Comparison of ENCODE assay signal across 29 cellular contexts in genomic region chr1:81023187-81023724, GRCh38.
"Had no signal": no experiment of that assay in that cellular context is flagged by ENCODE, and none has a peak within 500 bp of the region (broad histone marks: within the 10 kb centered on the region; RNA-seq: fewer than 3 reads in every experiment).

No MANE protein-coding gene starts in this region.

- ATAC-seq: left cardiac atrium; left lung; naive thymus-derived CD4-positive, alpha-beta T cell; psoas muscle; right lobe of liver; stimulated activated naive CD8-positive, alpha-beta T cell treated with anti-CD3 and anti-CD28 coated beads, Interleukin-15, amount 100 ng/mL, for 72 hours; upper lobe of right lung had no signal

- H3K27ac ChIP-seq: coronary artery, esophagus squamous epithelium, left lung, ovary, psoas muscle, right lobe of liver, suprapubic skin, transverse colon, upper lobe of right lung, vagina had no signal

- DNase-seq: dermis blood vessel endothelial cell; effector memory CD4-positive, alpha-beta T cell; erythroblast; esophagus squamous epithelium; head of caudate nucleus; kidney; left cardiac atrium; left lung; mesenchymal stem cell; midbrain; naive thymus-derived CD4-positive, alpha-beta T cell; occipital lobe; ovary; posterior cingulate gyrus; psoas muscle; right lobe of liver; small intestine; stimulated activated CD4-positive, alpha-beta T cell treated with anti-CD3 and anti-CD28 coated beads, Interleukin-15, amount 100 ng/mL, for 24 hours; stimulated activated CD4-positive, alpha-beta T cell treated with anti-CD3 and anti-CD28 coated beads, Interleukin-4, amount 100 ng/mL, for 1 hour; stimulated activated CD8-positive, alpha-beta memory T cell treated with anti-CD3 and anti-CD28 coated beads, Interleukin-4, amount 100 ng/mL, for 48 hours; stimulated activated naive CD4-positive, alpha-beta T cell; stimulated activated naive CD8-positive, alpha-beta T cell treated with anti-CD3 and anti-CD28 coated beads, Interleukin-15, amount 100 ng/mL, for 72 hours; transverse colon; upper lobe of right lung had no signal

- H3K27ac Mint-ChIP-seq: naive thymus-derived CD4-positive, alpha-beta T cell; nephron; stimulated activated naive CD8-positive, alpha-beta T cell treated with anti-CD3 and anti-CD28 coated beads, Interleukin-15, amount 100 ng/mL, for 72 hours had no signal

- H3K36me3 ChIP-seq: esophagus squamous epithelium, left lung, ovary, right lobe of liver, suprapubic skin, transverse colon, upper lobe of right lung, vagina had no signal

- H3K9me3 Mint-ChIP-seq: nephron had no signal

- H3K36me3 Mint-ChIP-seq: naive thymus-derived CD4-positive, alpha-beta T cell had no signal

- FAIRE-seq: frontal cortex, kidney, small intestine had no signal

- H3K4me1 ChIP-seq: esophagus squamous epithelium, left lung, psoas muscle, right lobe of liver, suprapubic skin, transverse colon, upper lobe of right lung, vagina had no signal

- H3K4me1 Mint-ChIP-seq: nephron; stimulated activated naive CD8-positive, alpha-beta T cell treated with anti-CD3 and anti-CD28 coated beads, Interleukin-15, amount 100 ng/mL, for 72 hours had no signal

- H3K4me3 ChIP-seq: coronary artery, esophagus squamous epithelium, left lung, ovary, psoas muscle, right lobe of liver, suprapubic skin, transverse colon, upper lobe of right lung, vagina had no signal

- H3K27me3 ChIP-seq: esophagus squamous epithelium, left lung, ovary, right lobe of liver, suprapubic skin, transverse colon, upper lobe of right lung, vagina had no signal

- H3K4me3 Mint-ChIP-seq: naive thymus-derived CD4-positive, alpha-beta T cell; nephron; stimulated activated naive CD8-positive, alpha-beta T cell treated with anti-CD3 and anti-CD28 coated beads, Interleukin-15, amount 100 ng/mL, for 72 hours had no signal

- H3K27me3 Mint-ChIP-seq: naive thymus-derived CD4-positive, alpha-beta T cell; stimulated activated naive CD8-positive, alpha-beta T cell treated with anti-CD3 and anti-CD28 coated beads, Interleukin-15, amount 100 ng/mL, for 72 hours had no signal

- H3K9me3 ChIP-seq: esophagus squamous epithelium, left lung, ovary, psoas muscle, right lobe of liver, suprapubic skin, transverse colon, upper lobe of right lung, vagina had no signal
